19 cellular contexts compared by ENCODE assay signal in genomic region chr6:161684721-161685120, GRCh38.
"Had no signal": no experiment of that assay in that cellular context is flagged by ENCODE, and none has a peak within 500 bp of the region (broad histone marks: within the 10 kb centered on the region; RNA-seq: fewer than 3 reads in every experiment).

No MANE protein-coding gene starts in this region.

- H3K4me1 ChIP-seq: SJSA1 had no signal

- H3K36me3 ChIP-seq: SJSA1 had no signal

- H3K4me3 ChIP-seq: SJSA1, SK-N-MC had no signal

- DNase-seq: KBM-7, MV-4-11, NCI-H1048, NCI-H1105, NCI-H1417, NCI-H1436 treated with DMSO at 0.1 percent for 48 hours, NCI-H1694, NCI-H187 treated with DMSO at 0.1 percent for 48 hours, NCI-H2029 treated with DMSO at 0.1 percent for 48 hours, NCI-H2227 treated with DMSO at 0.1 percent for 48 hours, NCI-H510A, NCI-H524 treated with DMSO at 0.1 percent for 48 hours, NCI-H69, NCI-H774, Right ventricle myocardium superior, RPMI8226, SIG-M5 had no signal

- H3K9me3 ChIP-seq: SJSA1 had no signal

- H3K27ac ChIP-seq: SJSA1, SK-N-MC had no signal

- H3K27me3 ChIP-seq: SJSA1 had no signal
